In genomic region chr17:13925579-13925978, GRCh38 we compare ENCODE assay signal across 3 cellular contexts.
TF ChIP-seq lines count a peak whose summit lies in the region.

No MANE protein-coding gene starts in this region.

TF ChIP-seq in SK-N-SH, 30 proteins besides CTCF, POLR2A, EP300 and RAD21:
- TF ChIP-seq IRF3 (IDR thresholded peaks at IDR 0.05; ENCODE audit: low read depth, low read length): no peak
- no peak for TF ChIP-seq YY1 (IDR thresholded peaks at IDR 0.05; ENCODE audit: low read depth)
- no peak for TF ChIP-seq ELF1 (IDR thresholded peaks at IDR 0.05)
TF ChIP-seq in SK-N-SH: peak in this region for 0.

TF ChIP-seq in SK-N-SH treated with all-trans-retinoic acid at 6 μM for 48 hours, 23 proteins besides CTCF, POLR2A, EP300 and RAD21 (continued from another document):
- TF ChIP-seq, protein P1, sequence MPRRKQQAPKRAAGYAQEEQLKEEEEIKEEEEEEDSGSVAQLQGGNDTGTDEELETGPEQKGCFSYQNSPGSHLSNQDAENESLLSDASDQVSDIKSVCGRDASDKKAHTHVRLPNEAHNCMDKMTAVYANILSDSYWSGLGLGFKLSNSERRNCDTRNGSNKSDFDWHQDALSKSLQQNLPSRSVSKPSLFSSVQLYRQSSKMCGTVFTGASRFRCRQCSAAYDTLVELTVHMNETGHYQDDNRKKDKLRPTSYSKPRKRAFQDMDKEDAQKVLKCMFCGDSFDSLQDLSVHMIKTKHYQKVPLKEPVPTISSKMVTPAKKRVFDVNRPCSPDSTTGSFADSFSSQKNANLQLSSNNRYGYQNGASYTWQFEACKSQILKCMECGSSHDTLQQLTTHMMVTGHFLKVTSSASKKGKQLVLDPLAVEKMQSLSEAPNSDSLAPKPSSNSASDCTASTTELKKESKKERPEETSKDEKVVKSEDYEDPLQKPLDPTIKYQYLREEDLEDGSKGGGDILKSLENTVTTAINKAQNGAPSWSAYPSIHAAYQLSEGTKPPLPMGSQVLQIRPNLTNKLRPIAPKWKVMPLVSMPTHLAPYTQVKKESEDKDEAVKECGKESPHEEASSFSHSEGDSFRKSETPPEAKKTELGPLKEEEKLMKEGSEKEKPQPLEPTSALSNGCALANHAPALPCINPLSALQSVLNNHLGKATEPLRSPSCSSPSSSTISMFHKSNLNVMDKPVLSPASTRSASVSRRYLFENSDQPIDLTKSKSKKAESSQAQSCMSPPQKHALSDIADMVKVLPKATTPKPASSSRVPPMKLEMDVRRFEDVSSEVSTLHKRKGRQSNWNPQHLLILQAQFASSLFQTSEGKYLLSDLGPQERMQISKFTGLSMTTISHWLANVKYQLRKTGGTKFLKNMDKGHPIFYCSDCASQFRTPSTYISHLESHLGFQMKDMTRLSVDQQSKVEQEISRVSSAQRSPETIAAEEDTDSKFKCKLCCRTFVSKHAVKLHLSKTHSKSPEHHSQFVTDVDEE (CRISPR knock-in tag; IDR thresholded peaks at IDR 0.05): no peak
- TF ChIP-seq CSDC2 (CRISPR knock-in tag; IDR thresholded peaks at IDR 0.05): no peak
- TF ChIP-seq, protein P2, sequence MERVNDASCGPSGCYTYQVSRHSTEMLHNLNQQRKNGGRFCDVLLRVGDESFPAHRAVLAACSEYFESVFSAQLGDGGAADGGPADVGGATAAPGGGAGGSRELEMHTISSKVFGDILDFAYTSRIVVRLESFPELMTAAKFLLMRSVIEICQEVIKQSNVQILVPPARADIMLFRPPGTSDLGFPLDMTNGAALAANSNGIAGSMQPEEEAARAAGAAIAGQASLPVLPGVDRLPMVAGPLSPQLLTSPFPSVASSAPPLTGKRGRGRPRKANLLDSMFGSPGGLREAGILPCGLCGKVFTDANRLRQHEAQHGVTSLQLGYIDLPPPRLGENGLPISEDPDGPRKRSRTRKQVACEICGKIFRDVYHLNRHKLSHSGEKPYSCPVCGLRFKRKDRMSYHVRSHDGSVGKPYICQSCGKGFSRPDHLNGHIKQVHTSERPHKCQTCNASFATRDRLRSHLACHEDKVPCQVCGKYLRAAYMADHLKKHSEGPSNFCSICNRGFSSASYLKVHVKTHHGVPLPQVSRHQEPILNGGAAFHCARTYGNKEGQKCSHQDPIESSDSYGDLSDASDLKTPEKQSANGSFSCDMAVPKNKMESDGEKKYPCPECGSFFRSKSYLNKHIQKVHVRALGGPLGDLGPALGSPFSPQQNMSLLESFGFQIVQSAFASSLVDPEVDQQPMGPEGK (CRISPR knock-in tag; IDR thresholded peaks at IDR 0.05; ENCODE audit: borderline replicate concordance): no peak
- no peak for TF ChIP-seq CSRNP3 (CRISPR knock-in tag; IDR thresholded peaks at IDR 0.05)
- no peak for TF ChIP-seq SNAI2 (CRISPR knock-in tag; IDR thresholded peaks at IDR 0.05)
- TF ChIP-seq, protein P3, sequence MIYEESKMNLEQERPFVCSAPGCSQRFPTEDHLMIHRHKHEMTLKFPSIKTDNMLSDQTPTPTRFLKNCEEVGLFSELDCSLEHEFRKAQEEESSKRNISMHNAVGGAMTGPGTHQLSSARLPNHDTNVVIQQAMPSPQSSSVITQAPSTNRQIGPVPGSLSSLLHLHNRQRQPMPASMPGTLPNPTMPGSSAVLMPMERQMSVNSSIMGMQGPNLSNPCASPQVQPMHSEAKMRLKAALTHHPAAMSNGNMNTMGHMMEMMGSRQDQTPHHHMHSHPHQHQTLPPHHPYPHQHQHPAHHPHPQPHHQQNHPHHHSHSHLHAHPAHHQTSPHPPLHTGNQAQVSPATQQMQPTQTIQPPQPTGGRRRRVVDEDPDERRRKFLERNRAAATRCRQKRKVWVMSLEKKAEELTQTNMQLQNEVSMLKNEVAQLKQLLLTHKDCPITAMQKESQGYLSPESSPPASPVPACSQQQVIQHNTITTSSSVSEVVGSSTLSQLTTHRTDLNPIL (CRISPR knock-in tag; IDR thresholded peaks at IDR 0.05; ENCODE audit: low read depth): no peak
- no peak for TF ChIP-seq TOX (CRISPR knock-in tag; IDR thresholded peaks at IDR 0.05; ENCODE audit: borderline replicate concordance)
- TF ChIP-seq ESRRG (CRISPR knock-in tag; IDR thresholded peaks at IDR 0.05): no peak

TF ChIP-seq in H1, 55 proteins besides CTCF, POLR2A, EP300 and RAD21 (continued from another document):
- TF ChIP-seq, protein P4, sequence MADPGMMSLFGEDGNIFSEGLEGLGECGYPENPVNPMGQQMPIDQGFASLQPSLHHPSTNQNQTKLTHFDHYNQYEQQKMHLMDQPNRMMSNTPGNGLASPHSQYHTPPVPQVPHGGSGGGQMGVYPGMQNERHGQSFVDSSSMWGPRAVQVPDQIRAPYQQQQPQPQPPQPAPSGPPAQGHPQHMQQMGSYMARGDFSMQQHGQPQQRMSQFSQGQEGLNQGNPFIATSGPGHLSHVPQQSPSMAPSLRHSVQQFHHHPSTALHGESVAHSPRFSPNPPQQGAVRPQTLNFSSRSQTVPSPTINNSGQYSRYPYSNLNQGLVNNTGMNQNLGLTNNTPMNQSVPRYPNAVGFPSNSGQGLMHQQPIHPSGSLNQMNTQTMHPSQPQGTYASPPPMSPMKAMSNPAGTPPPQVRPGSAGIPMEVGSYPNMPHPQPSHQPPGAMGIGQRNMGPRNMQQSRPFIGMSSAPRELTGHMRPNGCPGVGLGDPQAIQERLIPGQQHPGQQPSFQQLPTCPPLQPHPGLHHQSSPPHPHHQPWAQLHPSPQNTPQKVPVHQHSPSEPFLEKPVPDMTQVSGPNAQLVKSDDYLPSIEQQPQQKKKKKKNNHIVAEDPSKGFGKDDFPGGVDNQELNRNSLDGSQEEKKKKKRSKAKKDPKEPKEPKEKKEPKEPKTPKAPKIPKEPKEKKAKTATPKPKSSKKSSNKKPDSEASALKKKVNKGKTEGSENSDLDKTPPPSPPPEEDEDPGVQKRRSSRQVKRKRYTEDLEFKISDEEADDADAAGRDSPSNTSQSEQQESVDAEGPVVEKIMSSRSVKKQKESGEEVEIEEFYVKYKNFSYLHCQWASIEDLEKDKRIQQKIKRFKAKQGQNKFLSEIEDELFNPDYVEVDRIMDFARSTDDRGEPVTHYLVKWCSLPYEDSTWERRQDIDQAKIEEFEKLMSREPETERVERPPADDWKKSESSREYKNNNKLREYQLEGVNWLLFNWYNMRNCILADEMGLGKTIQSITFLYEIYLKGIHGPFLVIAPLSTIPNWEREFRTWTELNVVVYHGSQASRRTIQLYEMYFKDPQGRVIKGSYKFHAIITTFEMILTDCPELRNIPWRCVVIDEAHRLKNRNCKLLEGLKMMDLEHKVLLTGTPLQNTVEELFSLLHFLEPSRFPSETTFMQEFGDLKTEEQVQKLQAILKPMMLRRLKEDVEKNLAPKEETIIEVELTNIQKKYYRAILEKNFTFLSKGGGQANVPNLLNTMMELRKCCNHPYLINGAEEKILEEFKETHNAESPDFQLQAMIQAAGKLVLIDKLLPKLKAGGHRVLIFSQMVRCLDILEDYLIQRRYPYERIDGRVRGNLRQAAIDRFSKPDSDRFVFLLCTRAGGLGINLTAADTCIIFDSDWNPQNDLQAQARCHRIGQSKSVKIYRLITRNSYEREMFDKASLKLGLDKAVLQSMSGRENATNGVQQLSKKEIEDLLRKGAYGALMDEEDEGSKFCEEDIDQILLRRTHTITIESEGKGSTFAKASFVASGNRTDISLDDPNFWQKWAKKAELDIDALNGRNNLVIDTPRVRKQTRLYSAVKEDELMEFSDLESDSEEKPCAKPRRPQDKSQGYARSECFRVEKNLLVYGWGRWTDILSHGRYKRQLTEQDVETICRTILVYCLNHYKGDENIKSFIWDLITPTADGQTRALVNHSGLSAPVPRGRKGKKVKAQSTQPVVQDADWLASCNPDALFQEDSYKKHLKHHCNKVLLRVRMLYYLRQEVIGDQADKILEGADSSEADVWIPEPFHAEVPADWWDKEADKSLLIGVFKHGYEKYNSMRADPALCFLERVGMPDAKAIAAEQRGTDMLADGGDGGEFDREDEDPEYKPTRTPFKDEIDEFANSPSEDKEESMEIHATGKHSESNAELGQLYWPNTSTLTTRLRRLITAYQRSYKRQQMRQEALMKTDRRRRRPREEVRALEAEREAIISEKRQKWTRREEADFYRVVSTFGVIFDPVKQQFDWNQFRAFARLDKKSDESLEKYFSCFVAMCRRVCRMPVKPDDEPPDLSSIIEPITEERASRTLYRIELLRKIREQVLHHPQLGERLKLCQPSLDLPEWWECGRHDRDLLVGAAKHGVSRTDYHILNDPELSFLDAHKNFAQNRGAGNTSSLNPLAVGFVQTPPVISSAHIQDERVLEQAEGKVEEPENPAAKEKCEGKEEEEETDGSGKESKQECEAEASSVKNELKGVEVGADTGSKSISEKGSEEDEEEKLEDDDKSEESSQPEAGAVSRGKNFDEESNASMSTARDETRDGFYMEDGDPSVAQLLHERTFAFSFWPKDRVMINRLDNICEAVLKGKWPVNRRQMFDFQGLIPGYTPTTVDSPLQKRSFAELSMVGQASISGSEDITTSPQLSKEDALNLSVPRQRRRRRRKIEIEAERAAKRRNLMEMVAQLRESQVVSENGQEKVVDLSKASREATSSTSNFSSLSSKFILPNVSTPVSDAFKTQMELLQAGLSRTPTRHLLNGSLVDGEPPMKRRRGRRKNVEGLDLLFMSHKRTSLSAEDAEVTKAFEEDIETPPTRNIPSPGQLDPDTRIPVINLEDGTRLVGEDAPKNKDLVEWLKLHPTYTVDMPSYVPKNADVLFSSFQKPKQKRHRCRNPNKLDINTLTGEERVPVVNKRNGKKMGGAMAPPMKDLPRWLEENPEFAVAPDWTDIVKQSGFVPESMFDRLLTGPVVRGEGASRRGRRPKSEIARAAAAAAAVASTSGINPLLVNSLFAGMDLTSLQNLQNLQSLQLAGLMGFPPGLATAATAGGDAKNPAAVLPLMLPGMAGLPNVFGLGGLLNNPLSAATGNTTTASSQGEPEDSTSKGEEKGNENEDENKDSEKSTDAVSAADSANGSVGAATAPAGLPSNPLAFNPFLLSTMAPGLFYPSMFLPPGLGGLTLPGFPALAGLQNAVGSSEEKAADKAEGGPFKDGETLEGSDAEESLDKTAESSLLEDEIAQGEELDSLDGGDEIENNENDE (IDR thresholded peaks at IDR 0.05; ENCODE audit: insufficient replicate concordance, low read length): no peak
- TF ChIP-seq SIN3A (conservative IDR thresholded peaks at IDR 0.05 in 1 of 2, IDR thresholded peaks at IDR 0.05 in 1 of 2; ENCODE audit: low read depth in 1 of 2, low read length in 2 of 2) (no peak), EZH2 (IDR thresholded peaks at IDR 0.05; ENCODE audit: low read depth, low read length, severe bottlenecking) (no peak), SIX5 (IDR thresholded peaks at IDR 0.05; ENCODE audit: low read depth, low read length) (no peak), TCF12 (IDR thresholded peaks at IDR 0.05; ENCODE audit: low read depth, low read length) (no peak)
